ENCODE assay signal across 1 cellular context in genomic region chr9:113380869-113381378, GRCh38.
TF ChIP-seq lines count a peak whose summit lies in the region.

No MANE protein-coding gene starts in this region.

TF ChIP-seq in HEK293, 187 proteins besides CTCF, POLR2A, EP300 and RAD21 (continued from another document):
- no peak for TF ChIP-seq ZBTB26 (tag by site-specific recombination; optimal IDR thresholded peaks at IDR 0.05)
- no peak for TF ChIP-seq ZNF707 (tag by site-specific recombination; IDR thresholded peaks at IDR 0.05)
- no peak for TF ChIP-seq ZEB2 (tag by site-specific recombination; IDR thresholded peaks at IDR 0.05)
- no peak for TF ChIP-seq ZSCAN30 (tag by site-specific recombination; IDR thresholded peaks at IDR 0.05)
- no peak for TF ChIP-seq ZNF16 (tag by site-specific recombination; IDR thresholded peaks at IDR 0.05; ENCODE audit: low read depth)
- no peak for TF ChIP-seq ZNF112 (tag by site-specific recombination; IDR thresholded peaks at IDR 0.05)
- TF ChIP-seq ZNF501 (tag by site-specific recombination; IDR thresholded peaks at IDR 0.05): no peak
- 0 out of 2 replicates have a peak, but pooled peaks have one; percentile 22 for TF ChIP-seq KLF7 (tag by site-specific recombination; IDR thresholded peaks at IDR 0.05; ENCODE audit: borderline replicate concordance)
- no peak for TF ChIP-seq ZNF391 (tag by site-specific recombination; IDR thresholded peaks at IDR 0.05; ENCODE audit: borderline replicate concordance, low read depth)
- 0 out of 2 replicates have a peak, but pooled peaks have one; percentile 8 for TF ChIP-seq ZIC2 (tag by site-specific recombination; IDR thresholded peaks at IDR 0.05)
- TF ChIP-seq, protein P1, sequence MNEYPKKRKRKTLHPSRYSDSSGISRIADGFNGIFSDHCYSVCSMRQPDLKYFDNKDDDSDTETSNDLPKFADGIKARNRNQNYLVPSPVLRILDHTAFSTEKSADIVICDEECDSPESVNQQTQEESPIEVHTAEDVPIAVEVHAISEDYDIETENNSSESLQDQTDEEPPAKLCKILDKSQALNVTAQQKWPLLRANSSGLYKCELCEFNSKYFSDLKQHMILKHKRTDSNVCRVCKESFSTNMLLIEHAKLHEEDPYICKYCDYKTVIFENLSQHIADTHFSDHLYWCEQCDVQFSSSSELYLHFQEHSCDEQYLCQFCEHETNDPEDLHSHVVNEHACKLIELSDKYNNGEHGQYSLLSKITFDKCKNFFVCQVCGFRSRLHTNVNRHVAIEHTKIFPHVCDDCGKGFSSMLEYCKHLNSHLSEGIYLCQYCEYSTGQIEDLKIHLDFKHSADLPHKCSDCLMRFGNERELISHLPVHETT (tag by site-specific recombination; IDR thresholded peaks at IDR 0.05): no peak
- peak; percentile 90 for TF ChIP-seq KLF1 (tag by site-specific recombination; IDR thresholded peaks at IDR 0.05)
- TF ChIP-seq WT1 (tag by site-specific recombination; IDR thresholded peaks at IDR 0.05): peak; percentile 76
- TF ChIP-seq TRIM28 (IDR thresholded peaks at IDR 0.05; ENCODE audit: borderline replicate concordance, low read length): peak; percentile 67; the same call in 1 of the 2 replicates
- no peak for TF ChIP-seq ZBTB8A (tag by site-specific recombination; IDR thresholded peaks at IDR 0.05)
- no peak for TF ChIP-seq ZNF140 (tag by site-specific recombination; IDR thresholded peaks at IDR 0.05)
- TF ChIP-seq ZFP41 (tag by site-specific recombination; IDR thresholded peaks at IDR 0.05; ENCODE audit: borderline replicate concordance): no peak
- TF ChIP-seq ZNF621 (tag by site-specific recombination; IDR thresholded peaks at IDR 0.05): no peak
- no peak for TF ChIP-seq ZNF837 (tag by site-specific recombination; IDR thresholded peaks at IDR 0.05)
- TF ChIP-seq REPIN1 (tag by site-specific recombination; IDR thresholded peaks at IDR 0.05; ENCODE audit: low read depth): no peak
- TF ChIP-seq ZNF76 (tag by site-specific recombination; IDR thresholded peaks at IDR 0.05; ENCODE audit: borderline replicate concordance, low read depth): no peak
- TF ChIP-seq ZNF624 (tag by site-specific recombination; IDR thresholded peaks at IDR 0.05): no peak
- no peak for TF ChIP-seq HOXD13 (CRISPR knock-in tag; IDR thresholded peaks at IDR 0.05; ENCODE audit: borderline replicate concordance)
- no peak for TF ChIP-seq ZNF658 (tag by site-specific recombination; IDR thresholded peaks at IDR 0.05)
